ENCODE assay signal across 21 cellular contexts in the genomic region with DNA sequence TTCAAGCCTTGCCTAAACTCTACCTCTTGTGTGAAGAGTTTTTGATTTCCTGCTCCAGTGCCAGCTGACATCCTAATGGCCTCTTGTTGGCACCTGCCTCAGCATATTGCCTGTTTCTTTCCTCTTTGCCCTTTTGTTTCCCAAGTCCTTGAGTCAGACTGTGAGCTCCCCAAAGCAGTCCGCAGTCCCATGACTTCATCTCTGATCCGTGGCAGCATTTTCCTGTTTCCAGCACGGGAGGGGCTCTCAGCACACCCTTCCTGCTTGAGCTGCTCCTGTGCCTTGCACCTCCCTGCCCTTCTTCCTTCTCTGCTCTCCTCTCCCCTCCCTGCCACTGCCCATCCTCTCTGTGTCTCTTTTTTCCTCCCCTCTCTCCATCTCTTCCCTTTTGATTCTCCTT.
DNase-seq lines count a peak whose midpoint lies in the region; FAIRE-seq and TF ChIP-seq lines count a peak whose summit lies in the region.
"Had no signal": no experiment of that assay in that cellular context is flagged by ENCODE, and none has a peak within 500 bp of the region (broad histone marks: within the 10 kb centered on the region; RNA-seq: fewer than 3 reads in every experiment).

No MANE protein-coding gene starts in this region.

- in situ Hi-C loops in G401 (cut with HindIII; ENCODE audit: low sequenced_read_pairs), result no loop called here

- FAIRE-seq in D721Med (lab: Jason Lieb, UNC), result no peak

- DNase-seq in G401 (ENCODE audit: low spot score) (peak; percentile 30), NCI-H128 (lab: John Stamatoyannopoulos, UW; ENCODE audit: unreplicated experiment) (peak; percentile 81), NCI-H510A (lab: John Stamatoyannopoulos, UW) (peak; percentile 41), mucosa of gallbladder (ENCODE audit: low spot score) (peak; percentile 31), 8988T (no peak), D721Med (ENCODE audit: insufficient read length, low spot score) (no peak), left ventricle myocardium inferior (no peak), medulla oblongata (ENCODE audit: extremely low spot score) (no peak)
- DNase-seq: activated CD4-positive, alpha-beta memory T cell treated with anti-CD3 and anti-CD28 coated beads, Interleukin-2, amount 10 ng/mL, durations not matched to agents 7 days and 5 days; activated gamma-delta T cell; activated naive CD8-positive, alpha-beta T cell treated with anti-CD3 and anti-CD28 coated beads, Interleukin-2, amount 50 U/mL, for 24 hours; body of pancreas; CD8-positive, alpha-beta T cell; effector memory CD4-positive, alpha-beta T cell; kidney glomerular epithelial cell; NCI-H2227 treated with DMSO at 0.1 percent for 48 hours; stimulated activated CD4-positive, alpha-beta T cell treated with anti-CD3 and anti-CD28 coated beads, Interleukin-2, amount 100 ng/mL, for 48 hours; stimulated activated naive CD4-positive, alpha-beta T cell treated with Interleukin-2 at 50 U/mL for 16 hours; SW 1271 had no signal

- intact Hi-C loops in left ventricle myocardium inferior (cut with micrococcal nuclease), result no loop called here

- no peak overlapping the region for H3K27ac ChIP-seq in left ventricle myocardium inferior (replicated peaks)
- H3K27ac ChIP-seq: body of pancreas, HL-60 had no signal

- H3K4me3 ChIP-seq in left ventricle myocardium inferior, result no peak overlapping the region
- H3K4me3 ChIP-seq: body of pancreas, smooth muscle cell had no signal

- H3K4me1 ChIP-seq in left ventricle myocardium inferior, result no peaks in the 10 kb centered on the region
- H3K4me1 ChIP-seq: body of pancreas had no signal

- H3K9me3 ChIP-seq in left ventricle myocardium inferior (replicated peaks), result no peaks in the 10 kb centered on the region
- H3K9me3 ChIP-seq: body of pancreas had no signal

- no peaks in the 10 kb centered on the region for H3K36me3 ChIP-seq in left ventricle myocardium inferior

- no peaks in the 10 kb centered on the region for H3K27me3 ChIP-seq in left ventricle myocardium inferior (ENCODE audit: low read depth)
- H3K27me3 ChIP-seq: body of pancreas had no signal

- no peak for TF ChIP-seq CTCF in D721Med (IDR thresholded peaks at IDR 0.05; ENCODE audit: insufficient read depth, missing control alignments)
- TF ChIP-seq CTCF in left ventricle myocardium inferior (IDR thresholded peaks at IDR 0.05; ENCODE audit: borderline replicate concordance), result no peak

Comparison
In these comparisons a context has a peak if more than half of its experiments do, and no peak if none do; other contexts are left out.
1. DNase-seq: peak in G401 (single experiment), NCI-H128 (single experiment), NCI-H510A (single experiment) and mucosa of gallbladder (single experiment); none in 8988T (single experiment), D721Med (single experiment), left ventricle myocardium inferior (single experiment) and medulla oblongata (single experiment).